Comparison of ENCODE assay signal across 13 cellular contexts in the genomic region with DNA sequence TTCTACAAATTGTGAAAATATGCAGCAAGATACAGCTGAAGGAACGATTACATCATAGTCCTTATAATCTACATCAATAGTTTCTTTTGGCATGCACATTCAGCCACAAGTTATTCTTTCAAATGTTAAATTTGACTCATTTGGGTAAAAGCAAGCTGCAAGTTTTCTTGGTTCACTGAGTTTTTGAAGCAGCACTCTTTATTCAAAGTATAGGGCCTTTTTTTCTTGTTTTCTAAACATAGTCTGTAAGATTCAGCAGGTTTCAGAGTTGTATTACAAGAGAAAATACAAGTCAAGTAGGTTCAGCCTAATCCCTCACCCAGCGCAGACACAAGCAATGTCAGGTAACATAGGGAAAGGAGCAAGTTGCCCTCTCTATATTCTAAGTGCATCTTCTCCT.
DNase-seq lines count a peak whose midpoint lies in the region; ATAC-seq and TF ChIP-seq lines count a peak whose summit lies in the region.
"Had no signal": no experiment of that assay in that cellular context is flagged by ENCODE, and none has a peak within 500 bp of the region (broad histone marks: within the 10 kb centered on the region; RNA-seq: fewer than 3 reads in every experiment).

No MANE protein-coding gene starts in this region.

- no peaks in the 10 kb centered on the region for H3K4me1 ChIP-seq in NT2/D1 (ENCODE audit: insufficient read depth, insufficient read length)
- H3K4me1 ChIP-seq: parathyroid adenoma had no signal

- no peak overlapping the region for H3K9ac ChIP-seq in NT2/D1 (ENCODE audit: insufficient read length, low read depth)
- H3K9ac ChIP-seq: parathyroid adenoma, SK-N-SH had no signal

- H3K27me3 ChIP-seq in NT2/D1 (ENCODE audit: insufficient read depth, insufficient read length) = no peaks in the 10 kb centered on the region

- no peaks in the 10 kb centered on the region for H3K36me3 ChIP-seq in NT2/D1 (ENCODE audit: insufficient read depth, insufficient read length, low read length)

- no peak overlapping the region for H3K4me3 ChIP-seq in NT2/D1 (ENCODE audit: insufficient read length, low read depth)
- H3K4me3 ChIP-seq: K562 had no signal

- TF ChIP-seq CTCF in GM20000 (IDR thresholded peaks at IDR 0.05; ENCODE audit: extremely low read depth, missing control alignments) = no peak

- peak; percentile 10 for DNase-seq in GM20000 (ENCODE audit: low spot score)
- peak; percentile 11 for DNase-seq in NT2/D1 (ENCODE audit: low read depth, low spot score)
- DNase-seq in 8988T = no peak
- DNase-seq in DMS79 treated with DMSO at 0.1 percent for 48 hours (lab: John Stamatoyannopoulos, UW) = no peak
- DNase-seq in NCI-H187 (lab: John Stamatoyannopoulos, UW) = no peak
- DNase-seq: NCI-H187 treated with DMSO at 0.1 percent for 48 hours; NK-92 treated with Interleukin-12 subunit alpha and Interleukin-12 subunit beta, amount 100 ng/mL, for 24 hours; SK-N-SH had no signal

- peak; percentile 85 for ATAC-seq in GM18502 (IDR thresholded peaks at IDR 0.05; ENCODE audit: poor library complexity, unreplicated experiment)
- peak; percentile 49 for ATAC-seq in HG02970 (IDR thresholded peaks at IDR 0.05; ENCODE audit: low FRiP score, unreplicated experiment)
- no peak for ATAC-seq in HG03097 (IDR thresholded peaks at IDR 0.05; ENCODE audit: low FRiP score, unreplicated experiment)
- ATAC-seq: K562 had no signal

- H3K9me3 ChIP-seq in NT2/D1 (ENCODE audit: insufficient read depth, low read length) = no peaks in the 10 kb centered on the region
- H3K9me3 ChIP-seq: SK-N-SH had no signal

Comparison
In these comparisons a context has a peak if more than half of its experiments do, and no peak if none do; other contexts are left out.
1. DNase-seq: peak in GM20000 (single experiment) and NT2/D1 (single experiment); none in 8988T (single experiment), DMS79 treated with DMSO at 0.1 percent for 48 hours (single experiment) and NCI-H187 (0 of 2).